In the genomic region with DNA sequence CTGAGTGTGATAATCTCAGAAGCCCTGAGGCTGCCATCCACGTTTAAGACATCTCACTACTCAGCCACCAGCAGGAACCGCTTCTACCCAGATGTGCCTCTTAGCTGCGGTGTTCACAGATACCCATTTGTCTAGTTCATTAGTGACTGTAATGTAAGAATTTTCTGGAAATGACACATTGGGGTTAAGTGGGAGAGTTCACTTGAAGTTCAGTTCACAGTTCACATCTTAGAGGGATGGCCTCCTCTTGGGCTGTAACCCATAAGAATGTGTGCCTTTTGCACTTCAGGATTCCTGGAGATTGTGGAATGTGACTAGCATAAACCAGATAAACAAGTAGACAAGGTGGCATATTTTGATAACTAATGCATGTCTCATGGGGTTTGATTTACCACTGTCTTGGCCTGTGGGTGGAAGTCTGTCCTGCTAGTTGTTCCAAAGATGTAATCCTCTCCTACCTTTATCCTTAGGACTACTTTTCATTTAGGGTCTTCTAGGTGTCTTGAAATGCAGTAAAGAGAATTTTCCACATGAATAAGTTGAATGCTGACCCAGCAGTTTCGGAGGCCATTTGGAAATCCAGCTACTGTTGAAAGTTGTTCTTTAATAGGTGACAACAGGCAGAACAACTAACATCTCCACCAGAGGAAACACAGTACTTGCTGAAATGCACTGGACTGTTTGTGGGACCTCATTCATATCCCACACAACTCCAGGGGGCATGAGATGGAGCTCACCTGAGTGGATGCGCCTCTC, we compare ENCODE assay signal across 15 cellular contexts.
DNase-seq lines count a peak whose midpoint lies in the region; ATAC-seq and TF ChIP-seq lines count a peak whose summit lies in the region.
"Had no signal": no experiment of that assay in that cellular context is flagged by ENCODE, and none has a peak within 500 bp of the region (broad histone marks: within the 10 kb centered on the region; RNA-seq: fewer than 3 reads in every experiment).

No MANE protein-coding gene starts in this region.

- in situ Hi-C loops in Caki2 (cut with HindIII; ENCODE audit: low pct_unique_long_range_greater_than_20kb, low sequenced_read_pairs) = no loop called here

- TF ChIP-seq CTCF in PC-3 (conservative IDR thresholded peaks at IDR 0.05; ENCODE audit: low read depth, low read length) = no peak
- no peak for TF ChIP-seq CTCF in hepatocyte (IDR thresholded peaks at IDR 0.05; ENCODE audit: poor library complexity)
- no peak for TF ChIP-seq CTCF in Peyer's patch (IDR thresholded peaks at IDR 0.05)

- no peak overlapping the region for H4K8ac ChIP-seq in trophoblast cell (ENCODE audit: low read depth, low read length)

- H3K23ac ChIP-seq in trophoblast cell (ENCODE audit: low read length) = no peak overlapping the region

- H3K79me2 ChIP-seq in PC-3 (ENCODE audit: low read length) (no peaks in the 10 kb centered on the region), hepatocyte (no peaks in the 10 kb centered on the region), trophoblast cell (ENCODE audit: control insufficient read depth, insufficient read depth, low read length, poor library complexity) (no peaks in the 10 kb centered on the region)

- H3K14ac ChIP-seq in trophoblast cell (ENCODE audit: low read length) = no peak overlapping the region

- no peak overlapping the region for H3K18ac ChIP-seq in trophoblast cell (ENCODE audit: low read length)

- H3K36me3 ChIP-seq in PC-3 (ENCODE audit: low read depth, low read length) = no peaks in the 10 kb centered on the region
- H3K36me3 ChIP-seq in hepatocyte (replicated peaks; ENCODE audit: insufficient read depth, low read depth) = no peaks in the 10 kb centered on the region
- no peaks in the 10 kb centered on the region for H3K36me3 ChIP-seq in trophoblast cell (ENCODE audit: control insufficient read depth in 1 of 2, insufficient read depth in 2 of 2, low read length in 2 of 2)
- no peaks in the 10 kb centered on the region for H3K36me3 ChIP-seq in Peyer's patch
- H3K36me3 ChIP-seq: BLaER1 treated with 17β-estradiol and CSF1 and Interleukin-3, amounts not matched to agents 10 nM and 100 nM had no signal

- no peak for TF ChIP-seq POLR2A in Peyer's patch (IDR thresholded peaks at IDR 0.05)

- no peak overlapping the region for H4K91ac ChIP-seq in trophoblast cell (ENCODE audit: low read depth, low read length)

- CTCF ChIA-PET in PC-3 (lab: Charles Lee) = no interaction called here

- H3K9me2 ChIP-seq in PC-3 (replicated peaks; ENCODE audit: low read length) (no peaks in the 10 kb centered on the region), hepatocyte (replicated peaks; ENCODE audit: insufficient read depth) (no peaks in the 10 kb centered on the region)

- no peaks in the 10 kb centered on the region for H4K20me1 ChIP-seq in PC-3 (ENCODE audit: low read length)
- no peaks in the 10 kb centered on the region for H4K20me1 ChIP-seq in hepatocyte (ENCODE audit: insufficient read depth, poor library complexity, severe bottlenecking)
- H4K20me1 ChIP-seq: BLaER1 treated with 17β-estradiol and CSF1 and Interleukin-3, amounts not matched to agents 10 nM and 100 nM had no signal

- H4K12ac ChIP-seq in trophoblast cell (ENCODE audit: low read depth, low read length) = no peak overlapping the region

- H3K4me1 ChIP-seq in PC-3 (ENCODE audit: insufficient read depth, low read length) = peaks cover 12% of the 10 kb centered on the region
- peaks cover 3% of the 10 kb centered on the region for H3K4me1 ChIP-seq in hepatocyte (ENCODE audit: insufficient read depth)
- peaks cover 0 to 5% of the 10 kb centered on the region in 2 experiments for H3K4me1 ChIP-seq in trophoblast cell (ENCODE audit: control insufficient read depth in 1 of 2, insufficient read depth in 2 of 2, low read length in 2 of 2)
- no peaks in the 10 kb centered on the region for H3K4me1 ChIP-seq in Peyer's patch
- H3K4me1 ChIP-seq: BLaER1 treated with 17β-estradiol and CSF1 and Interleukin-3, amounts not matched to agents 10 nM and 100 nM had no signal

- intact Hi-C loops in PC-3 (cut with micrococcal nuclease) = no loop called here

- H2BK5ac ChIP-seq in trophoblast cell (ENCODE audit: low read depth, low read length, poor library complexity) = no peak overlapping the region

- H3K9ac ChIP-seq in PC-3 (ENCODE audit: low read length) (no peak overlapping the region), trophoblast cell (ENCODE audit: low read length) (no peak overlapping the region)
- H3K9ac ChIP-seq: BLaER1 treated with 17β-estradiol and CSF1 and Interleukin-3, amounts not matched to agents 10 nM and 100 nM had no signal

- no peak overlapping the region for H3K4ac ChIP-seq in trophoblast cell (ENCODE audit: low read depth, low read length)

- no peak overlapping the region for H2BK12ac ChIP-seq in trophoblast cell (ENCODE audit: low read length)

- no peak overlapping the region for H3K4me3 ChIP-seq in PC-3 (ENCODE audit: low read length)
- H3K4me3 ChIP-seq in hepatocyte = no peak overlapping the region
- no peak overlapping the region for H3K4me3 ChIP-seq in trophoblast cell (ENCODE audit: low read depth, low read length)
- no peak overlapping the region for H3K4me3 ChIP-seq in Peyer's patch
- H3K4me3 ChIP-seq: BLaER1 treated with 17β-estradiol and CSF1 and Interleukin-3, amounts not matched to agents 10 nM and 100 nM; K562 had no signal

- H3K4me2 ChIP-seq in PC-3 (ENCODE audit: low read length) = no peak overlapping the region
- H3K4me2 ChIP-seq in hepatocyte = no peak overlapping the region
- no peak overlapping the region for H3K4me2 ChIP-seq in trophoblast cell (ENCODE audit: low read length)
- H3K4me2 ChIP-seq: BLaER1 treated with 17β-estradiol and CSF1 and Interleukin-3, amounts not matched to agents 10 nM and 100 nM had no signal

- 69% methylated on average over 5 of the region's 5 CpGs for WGBS in hepatocyte (ENCODE audit: low lambda C conversion rate, missing lambda C conversion rate)
- no CpG with 5 or more reads among the region's 5 CpGs for WGBS in trophoblast cell (ENCODE audit: extremely low coverage, insufficient coverage, insufficient read length)

- H2AK5ac ChIP-seq in trophoblast cell (ENCODE audit: low read length) = no peak overlapping the region

- H2AFZ ChIP-seq in PC-3 (ENCODE audit: low read length) (no peak overlapping the region), hepatocyte (no peak overlapping the region), trophoblast cell (ENCODE audit: insufficient read depth, low read length, poor library complexity) (no peak overlapping the region)

- H3K27ac ChIP-seq in PC-3 (ENCODE audit: low read length) (no peak overlapping the region), hepatocyte (peak overlapping the region; percentile 74), trophoblast cell (ENCODE audit: low read depth, low read length) (no peak overlapping the region), Peyer's patch (no peak overlapping the region)
- H3K27ac ChIP-seq: BLaER1 treated with 17β-estradiol and CSF1 and Interleukin-3, amounts not matched to agents 10 nM and 100 nM had no signal

- H3K27me3 ChIP-seq in PC-3 (ENCODE audit: low read length) = no peaks in the 10 kb centered on the region
- H3K27me3 ChIP-seq in hepatocyte = no peaks in the 10 kb centered on the region
- H3K27me3 ChIP-seq in trophoblast cell (ENCODE audit: insufficient read depth, low read length) = no peaks in the 10 kb centered on the region
- no peaks in the 10 kb centered on the region for H3K27me3 ChIP-seq in Peyer's patch
- H3K27me3 ChIP-seq: BLaER1 treated with 17β-estradiol and CSF1 and Interleukin-3, amounts not matched to agents 10 nM and 100 nM had no signal

- H2BK120ac ChIP-seq in trophoblast cell (ENCODE audit: insufficient read depth, low read length, poor library complexity) = no peak overlapping the region

- H3K9me3 ChIP-seq in PC-3 (ENCODE audit: low read length) (no peaks in the 10 kb centered on the region), hepatocyte (ENCODE audit: low read depth) (no peaks in the 10 kb centered on the region), trophoblast cell (ENCODE audit: insufficient read depth, low read depth, low read length) (no peaks in the 10 kb centered on the region), Peyer's patch (no peaks in the 10 kb centered on the region)
- H3K9me3 ChIP-seq: BLaER1 treated with 17β-estradiol and CSF1 and Interleukin-3, amounts not matched to agents 10 nM and 100 nM had no signal

- POLR2A ChIA-PET in PC-3 (lab: Charles Lee; ENCODE audit: unreplicated experiment) = no interaction called here

- BruUV-seq in PC-3 (replicated peaks; lab: Mats Ljungman, UMichigan) = no TSS peak

- no peaks in the 10 kb centered on the region for H3K79me1 ChIP-seq in trophoblast cell (ENCODE audit: low read length)

- peak; percentile 95 for DNase-seq in Caki2 (ENCODE audit: low read depth)
- DNase-seq in PC-3 = peak; percentile 34
- DNase-seq in hepatocyte (ENCODE audit: low spot score) = peak; percentile 16
- DNase-seq in trophoblast cell = peak; percentile 68 to 78
- no peak for DNase-seq in stimulated activated CD4-positive, alpha-beta T cell treated with anti-CD3 and anti-CD28 coated beads, Interleukin-4, amount 100 ng/mL, for 1 hour
- no peak for DNase-seq in cerebellar nuclear complex (lab: John Stamatoyannopoulos, UW)
- no peak for DNase-seq in Peyer's patch
- DNase-seq in HuH-7 (ENCODE audit: low spot score) = no peak
- DNase-seq: CD8-positive, alpha-beta T cell; DMS79; NCI-H1105 treated with DMSO at 0.1 percent for 48 hours; NCI-H187; NCI-H226 had no signal

- ATAC-seq in PC-3 = no peak; the same call in 1 of the 2 replicates
- ATAC-seq: CD8-positive, alpha-beta T cell; K562 had no signal

- H3F3A ChIP-seq in PC-3 (ENCODE audit: low read length, unreplicated experiment) = no peaks in the 10 kb centered on the region

Comparison
In these comparisons a context has a peak if more than half of its experiments do, and no peak if none do; other contexts are left out.
1. DNase-seq: peak in Caki2 (single experiment), PC-3 (single experiment), hepatocyte (single experiment) and trophoblast cell (2 of 2); none in stimulated activated CD4-positive, alpha-beta T cell treated with anti-CD3 and anti-CD28 coated beads, Interleukin-4, amount 100 ng/mL, for 1 hour (single experiment), cerebellar nuclear complex (0 of 2), Peyer's patch (0 of 3) and HuH-7 (single experiment).